12 cellular contexts compared by ENCODE assay signal in genomic region chr16:66948822-66949195, GRCh38. TPM values are rescaled to one million over a fixed set of nuclear protein-coding genes. Genes with fewer than 3 reads are reported as not detected.
A peak's percentile ranks its signal among the peaks of the same experiment; 100 is the strongest.
DNase-seq lines count a peak whose midpoint lies in the region; ATAC-seq and TF ChIP-seq lines count a peak whose summit lies in the region.
"Not testable (repeated sequence)": the region's sequence is repeated elsewhere in the genome, so short reads cannot be mapped to it uniquely, and the experiment has no call there.
"Had no signal": no experiment of that assay in that cellular context is flagged by ENCODE, and none has a peak within 500 bp of the region (broad histone marks: within the 10 kb centered on the region; RNA-seq: fewer than 3 reads in every experiment).

No MANE protein-coding gene starts in this region.

- CTCF ChIA-PET in AG04450 (lab: Charles Lee), result interaction anchor here (1.6 kb wide), 1 partner anchor 206 kb away, joined by 7 read pairs; no protein-coding TSS in a partner anchor
- CTCF ChIA-PET in activated CD8-positive, alpha-beta T cell treated with anti-CD3 and anti-CD28 coated beads for 36 hours (lab: Charles Lee), result interaction anchor here (2.4 to 2.8 kb wide), 2 partner anchors 13 to 206 kb away, joined by 10 to 12 read pairs; partner anchors contain the start of gene CES3

- not testable (repeated sequence) for H3K4me1 ChIP-seq in HUES6 (ENCODE audit: control insufficient read depth, insufficient read depth, low read length); ovary (ENCODE audit: insufficient read depth)
- H3K4me1 ChIP-seq in esophagus muscularis mucosa, result peaks cover 16 to 25% (median 22%) of the 10 kb centered on the region in 4 donors

- not testable (repeated sequence) for H3K36me3 Mint-ChIP-seq in activated CD8-positive, alpha-beta T cell treated with anti-CD3 and anti-CD28 coated beads for 36 hours (ENCODE audit: low read depth); brain; immature natural killer cell

- H3K27me3 Mint-ChIP-seq in activated CD8-positive, alpha-beta T cell treated with anti-CD3 and anti-CD28 coated beads for 36 hours, result peaks cover 40% of the 10 kb centered on the region
- not testable (repeated sequence) for H3K27me3 Mint-ChIP-seq in brain
- peaks cover 10 to 25% (median 17%) of the 10 kb centered on the region in 3 donors for H3K27me3 Mint-ChIP-seq in immature natural killer cell (ENCODE audit: low read depth in 3 of 3)
- H3K27me3 Mint-ChIP-seq in stimulated activated naive CD8-positive, alpha-beta T cell treated with anti-CD3 and anti-CD28 coated beads, Interleukin-15, amount 100 ng/mL, for 72 hours, result peaks cover 60% of the 10 kb centered on the region

- H3K27ac ChIP-seq in AG04450 (ENCODE audit: low read depth, low read length); HUES6 (ENCODE audit: low read depth, low read length); esophagus muscularis mucosa (replicated peaks in 1 of 4); ovary: not testable (repeated sequence)

- not testable (repeated sequence) for TF ChIP-seq CTCF in AG04450 (IDR thresholded peaks at IDR 0.05; ENCODE audit: low read depth, low read length); activated CD8-positive, alpha-beta T cell treated with anti-CD3 and anti-CD28 coated beads for 36 hours (IDR thresholded peaks at IDR 0.05); brain (conservative IDR thresholded peaks at IDR 0.05); esophagus muscularis mucosa (IDR thresholded peaks at IDR 0.05); ovary (IDR thresholded peaks at IDR 0.05)

- not testable (repeated sequence) for H3K27ac Mint-ChIP-seq in activated CD8-positive, alpha-beta T cell treated with anti-CD3 and anti-CD28 coated beads for 36 hours; brain; immature natural killer cell; stimulated activated naive CD8-positive, alpha-beta T cell treated with anti-CD3 and anti-CD28 coated beads, Interleukin-15, amount 100 ng/mL, for 72 hours

- 35% methylated on average over 13 of the region's 22 CpGs for WGBS in esophagus muscularis mucosa
- 6 to 26% (median 8%) methylated on average over 22 of the region's 22 CpGs for WGBS in ovary, 3 donors

- H3K4me3 ChIP-seq in AG04450 (ENCODE audit: low read depth, low read length), result peak overlapping the region; percentile 60; the same call in 1 of the 2 replicates
- peak overlapping the region; percentile 50; the same call in 1 of the 2 replicates for H3K4me3 ChIP-seq in HUES6 (ENCODE audit: low read depth, low read length)
- peak overlapping the region; percentile 46 to 64 (median 60) for H3K4me3 ChIP-seq in esophagus muscularis mucosa
- peak overlapping the region; percentile 49 for H3K4me3 ChIP-seq in ovary

- not testable (repeated sequence) for DNase-seq in AG04450 (ENCODE audit: low read depth, low spot score); activated CD8-positive, alpha-beta T cell treated with anti-CD3 and anti-CD28 coated beads for 36 hours; esophagus muscularis mucosa (ENCODE audit: extremely low spot score); immature natural killer cell; ovary; stimulated activated naive CD8-positive, alpha-beta T cell treated with anti-CD3 and anti-CD28 coated beads, Interleukin-15, amount 100 ng/mL, for 72 hours

- not testable (repeated sequence) for TF ChIP-seq POLR2A in esophagus muscularis mucosa (IDR thresholded peaks at IDR 0.05; ENCODE audit: low read depth); ovary (IDR thresholded peaks at IDR 0.05)

- H3K9me3 ChIP-seq in AG04450 (ENCODE audit: control insufficient read depth, insufficient read depth, low read length); HUES6 (ENCODE audit: control insufficient read depth, insufficient read depth, low read depth, low read length); esophagus muscularis mucosa; ovary: not testable (repeated sequence)

- POLR2A ChIA-PET in AG04450 (lab: Yijun Ruan, JAX); activated CD8-positive, alpha-beta T cell treated with anti-CD3 and anti-CD28 coated beads for 36 hours (lab: Charles Lee): not testable (repeated sequence)

- peaks cover 22% of the 10 kb centered on the region for H3K4me1 Mint-ChIP-seq in activated CD8-positive, alpha-beta T cell treated with anti-CD3 and anti-CD28 coated beads for 36 hours (ENCODE audit: low read depth)
- not testable (repeated sequence) for H3K4me1 Mint-ChIP-seq in brain
- H3K4me1 Mint-ChIP-seq in immature natural killer cell, result peaks cover 22 to 27% of the 10 kb centered on the region in 2 donors
- peaks cover 52% of the 10 kb centered on the region for H3K4me1 Mint-ChIP-seq in stimulated activated naive CD8-positive, alpha-beta T cell treated with anti-CD3 and anti-CD28 coated beads, Interleukin-15, amount 100 ng/mL, for 72 hours

- not testable (repeated sequence) for TF ChIP-seq EP300 in esophagus muscularis mucosa (IDR thresholded peaks at IDR 0.05); ovary (IDR thresholded peaks at IDR 0.05)

- H3K36me3 ChIP-seq in HUES6 (ENCODE audit: control insufficient read depth, insufficient read depth, low read length); esophagus muscularis mucosa; ovary: not testable (repeated sequence)

- H3K9me3 Mint-ChIP-seq in activated CD8-positive, alpha-beta T cell treated with anti-CD3 and anti-CD28 coated beads for 36 hours; immature natural killer cell; stimulated activated naive CD8-positive, alpha-beta T cell treated with anti-CD3 and anti-CD28 coated beads, Interleukin-15, amount 100 ng/mL, for 72 hours: not testable (repeated sequence)
- H3K9me3 Mint-ChIP-seq in brain, result peaks cover 6 to 10% (median 9%) of the 10 kb centered on the region in 5 experiments

- not testable (repeated sequence) for ATAC-seq in activated CD8-positive, alpha-beta T cell treated with anti-CD3 and anti-CD28 coated beads for 36 hours; stimulated activated naive CD8-positive, alpha-beta T cell treated with anti-CD3 and anti-CD28 coated beads, Interleukin-15, amount 100 ng/mL, for 72 hours

- peak overlapping the region; percentile 79 for H3K4me3 Mint-ChIP-seq in activated CD8-positive, alpha-beta T cell treated with anti-CD3 and anti-CD28 coated beads for 36 hours
- H3K4me3 Mint-ChIP-seq in brain (peak overlapping the region in 3 of 5 experiments; percentile 55 to 87 (median 87)), immature natural killer cell (peak overlapping the region; percentile 88 to 93 (median 89))
- peak overlapping the region; percentile 88 for H3K4me3 Mint-ChIP-seq in stimulated activated naive CD8-positive, alpha-beta T cell treated with anti-CD3 and anti-CD28 coated beads, Interleukin-15, amount 100 ng/mL, for 72 hours

- intact Hi-C loops in activated CD8-positive, alpha-beta T cell treated with anti-CD3 and anti-CD28 coated beads for 36 hours (cut with micrococcal nuclease); esophagus muscularis mucosa (cut with DNase I); ovary (cut with DNase I): not testable (repeated sequence)

- H3K9ac ChIP-seq in HUES6 (ENCODE audit: low read length), result not testable (repeated sequence)

- peaks cover 17% of the 10 kb centered on the region for H3K27me3 ChIP-seq in AG04450 (ENCODE audit: control insufficient read depth, insufficient read depth, low read length)
- peaks cover 33% of the 10 kb centered on the region for H3K27me3 ChIP-seq in HUES6 (ENCODE audit: control insufficient read depth, insufficient read depth, low read length)
- H3K27me3 ChIP-seq in esophagus muscularis mucosa, result peaks cover 0 to 26% (median 0%) of the 10 kb centered on the region in 4 donors
- H3K27me3 ChIP-seq in ovary, result not testable (repeated sequence)

RNA-seq across cellular contexts. Expression of gene CES3, which starts 12.3 kb away (rescaled TPM):
- polyA plus RNA-seq in AG04450 (2011; rRNA removed) (0.06 and 0.12 TPM in 2 replicates), brain (ENCODE audit: insufficient read depth, low read depth, low replicate concordance) (0.93 TPM), immature natural killer cell (not detected), ovary (under 1 TPM; 0.73 to 0.91 TPM)
- polyA minus RNA-seq in AG04450 (2011; rRNA and poly(A)+ RNA removed), result 0.05 TPM in 1 of 2 replicates, not detected in the other
- total RNA-seq in activated CD8-positive, alpha-beta T cell treated with anti-CD3 and anti-CD28 coated beads for 36 hours, result 1 to 10 TPM; 2.1 to 2.9 TPM
- total RNA-seq in esophagus muscularis mucosa (under 1 TPM in 3 of 4 donors, not detected in 1; 0.23 to 0.42 (median 0.33) TPM), ovary (1 to 10 TPM in 5 of 7 donors, under 1 TPM in 2; 0.45 to 2.3 (median 1.4) TPM)
- total RNA-seq: kidney epithelial cell had no signal

RNA-seq across cellular contexts. Expression of gene CES2, which starts 13.5 kb away (rescaled TPM):
- polyA plus RNA-seq in AG04450 (2011; rRNA removed) (20.7 and 24.9 TPM in 2 replicates), brain (ENCODE audit: insufficient read depth, low read depth, low replicate concordance) (37.5 TPM), immature natural killer cell (10 to 100 TPM; 13.8 to 26.2 (median 19.5) TPM), ovary (10 to 100 TPM; 29.4 to 38.9 TPM)
- polyA minus RNA-seq in AG04450 (2011; rRNA and poly(A)+ RNA removed), result 20.5 and 27.5 TPM in 2 replicates
- 10 to 100 TPM; 24.7 to 24.9 TPM for total RNA-seq in activated CD8-positive, alpha-beta T cell treated with anti-CD3 and anti-CD28 coated beads for 36 hours
- total RNA-seq in esophagus muscularis mucosa (10 to 100 TPM; 22.0 to 29.7 (median 26.8) TPM), ovary (10 to 100 TPM; 25.5 to 51.9 (median 42.2) TPM)

RNA-seq across cellular contexts. Expression of gene CIAO2B, which starts 14.6 kb away (rescaled TPM):
- polyA plus RNA-seq in AG04450 (2011; rRNA removed) (131 and 166 TPM in 2 replicates), brain (ENCODE audit: insufficient read depth, low read depth, low replicate concordance) (309 TPM), immature natural killer cell (100 to 1,000 TPM; 125 to 157 (median 132) TPM), ovary (100 to 1,000 TPM in 1 of 2 donors, 10 to 100 TPM in 1; 40.1 to 150 TPM)
- 118 and 145 TPM in 2 replicates for polyA minus RNA-seq in AG04450 (2011; rRNA and poly(A)+ RNA removed)
- total RNA-seq in activated CD8-positive, alpha-beta T cell treated with anti-CD3 and anti-CD28 coated beads for 36 hours, result 100 to 1,000 TPM; 150 to 162 TPM
- total RNA-seq in esophagus muscularis mucosa (100 to 1,000 TPM in 1 of 4 donors, 10 to 100 TPM in 3; 83.1 to 101 (median 95.5) TPM), ovary (10 to 100 TPM; 57.7 to 77.8 (median 66.7) TPM)

RNA-seq across cellular contexts. Expression of gene RRAD, which starts 23.5 kb away (rescaled TPM):
- polyA plus RNA-seq in AG04450 (2011; rRNA removed) (1.9 and 2.7 TPM in 2 replicates), brain (ENCODE audit: insufficient read depth, low read depth, low replicate concordance) (2.1 TPM), immature natural killer cell (not detected), ovary (10 to 100 TPM in 1 of 2 donors, 1 to 10 TPM in 1; 2.3 to 22.3 TPM)
- polyA minus RNA-seq in AG04450 (2011; rRNA and poly(A)+ RNA removed), result 0.65 and 1.1 TPM in 2 replicates
- 1 to 10 TPM in 1 of 2 experiments, under 1 TPM in 1; 0.61 to 1.1 TPM for total RNA-seq in activated CD8-positive, alpha-beta T cell treated with anti-CD3 and anti-CD28 coated beads for 36 hours
- total RNA-seq in esophagus muscularis mucosa (10 to 100 TPM; 36.4 to 64.9 (median 55.4) TPM), ovary (10 to 100 TPM in 5 of 7 donors, 1 to 10 TPM in 2; 5.6 to 43.1 (median 12.1) TPM)
- total RNA-seq: H4 had no signal

RNA-seq across cellular contexts. Expression of gene CDH16, which starts 30.1 kb away (rescaled TPM):
- polyA plus RNA-seq in AG04450 (2011; rRNA removed) (not detected in 2 replicates), brain (ENCODE audit: insufficient read depth, low read depth, low replicate concordance) (not detected), immature natural killer cell (not detected), ovary (not detected)
- not detected in 2 replicates for polyA minus RNA-seq in AG04450 (2011; rRNA and poly(A)+ RNA removed)
- not detected for total RNA-seq in activated CD8-positive, alpha-beta T cell treated with anti-CD3 and anti-CD28 coated beads for 36 hours
- total RNA-seq in esophagus muscularis mucosa (under 1 TPM in 1 of 4 donors, not detected in 3; 0.52 TPM), ovary (10 to 100 TPM in 1 of 7 donors, 1 to 10 TPM in 1, under 1 TPM in 3, not detected in 2; 0.12 to 19.2 (median 0.57) TPM)
- total RNA-seq: A172; H4; T-helper 2 cell treated with Interferon-gamma antibody and Interleukin-4, amounts not matched to agents 100 ng/mL and 5 ng/mL, for 36 hours had no signal
